ENCODE assay signal across 8 cellular contexts in the genomic region with DNA sequence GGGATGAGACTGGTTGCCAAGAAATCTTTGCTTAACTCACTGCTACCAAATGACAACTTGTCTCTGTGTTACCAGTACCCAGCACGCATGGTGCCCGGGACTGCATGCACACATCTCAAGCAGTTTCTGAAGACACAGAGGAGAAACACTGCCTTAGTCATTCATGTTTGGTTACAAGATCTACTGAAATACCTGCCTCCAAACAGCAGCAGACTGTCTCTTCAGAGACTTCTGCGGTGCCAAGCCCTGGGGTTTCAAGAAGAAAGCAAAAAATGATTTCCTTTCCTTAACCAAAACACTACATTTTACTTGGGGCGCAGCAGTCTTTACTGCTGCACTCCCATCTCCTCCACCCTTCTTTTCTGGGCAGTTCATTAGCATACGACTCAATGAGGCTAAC. TPM values are rescaled to one million over a fixed set of nuclear protein-coding genes. Genes with fewer than 3 reads are reported as not detected.
DNase-seq lines count a peak whose midpoint lies in the region; ATAC-seq and TF ChIP-seq lines count a peak whose summit lies in the region.

No MANE protein-coding gene starts in this region.

- peak; percentile 26 to 61 (median 42) for DNase-seq in CD4-positive, alpha-beta T cell
- DNase-seq in chondrocyte (ENCODE audit: low spot score) (no peak), iPS-NIHi11 (ENCODE audit: low spot score) (no peak), SHP77 treated with DMSO at 0.1 percent for 48 hours (lab: John Stamatoyannopoulos, UW) (no peak), NCI-H510A (lab: John Stamatoyannopoulos, UW) (no peak), DMS153 treated with DMSO at 0.1 percent for 48 hours (lab: John Stamatoyannopoulos, UW; ENCODE audit: unreplicated experiment) (no peak)

- no peak overlapping the region for H3K4me3 ChIP-seq in neutrophil (ENCODE audit: low read depth in 1 of 2, low read length in 1 of 2)

- no peaks in the 10 kb centered on the region for H3K9me3 ChIP-seq in CD4-positive, alpha-beta T cell (ENCODE audit: control insufficient read depth, low read length)
- no peaks in the 10 kb centered on the region for H3K9me3 ChIP-seq in neutrophil

- peak overlapping the region; percentile 89 for H3K27ac Mint-ChIP-seq in CD4-positive, alpha-beta T cell
- peak overlapping the region; percentile 47 for H3K27ac Mint-ChIP-seq in chondrocyte (ENCODE audit: unreplicated experiment)

- POLR2A ChIA-PET in CD4-positive, alpha-beta T cell (lab: Charles Lee): interaction anchor here (4.8 kb wide), 1 partner anchor 26 kb away, joined by 206 read pairs; no protein-coding TSS in a partner anchor

- H3K27ac ChIP-seq in CD4-positive, alpha-beta T cell (ENCODE audit: low read depth, low read length): peak overlapping the region; percentile 75
- H3K27ac ChIP-seq in VCaP (peak overlapping the region; percentile 91), neutrophil (peak overlapping the region; percentile 60)

- H3K4me1 Mint-ChIP-seq in CD4-positive, alpha-beta T cell (ENCODE audit: low read depth): peaks cover 65% of the 10 kb centered on the region
- H3K4me1 Mint-ChIP-seq in chondrocyte (ENCODE audit: low read depth): peaks cover 49% of the 10 kb centered on the region

- no peaks in the 10 kb centered on the region for H3K27me3 ChIP-seq in CD4-positive, alpha-beta T cell (ENCODE audit: control insufficient read depth, insufficient read depth, low read length)
- H3K27me3 ChIP-seq in neutrophil: no peaks in the 10 kb centered on the region

- H3K27me3 Mint-ChIP-seq in CD4-positive, alpha-beta T cell: no peaks in the 10 kb centered on the region
- H3K27me3 Mint-ChIP-seq in chondrocyte (ENCODE audit: low read depth): no peaks in the 10 kb centered on the region

- no peaks in the 10 kb centered on the region for H3K36me3 ChIP-seq in neutrophil

- intact Hi-C loops in CD4-positive, alpha-beta T cell (cut with DNase I, micrococcal nuclease): loop anchor here (1.0 to 5.0 kb wide), 4 partner anchors 12 to 69 kb away; a partner anchor contains a TSS

- ATAC-seq in CD4-positive, alpha-beta T cell (ENCODE audit: poor library complexity): peak; percentile 37

- H3K4me1 ChIP-seq in neutrophil (ENCODE audit: control insufficient read depth in 1 of 2, insufficient read depth in 1 of 2, low read depth in 1 of 2, low read length in 1 of 2): peaks cover 44 to 46% of the 10 kb centered on the region in 2 experiments

- TF ChIP-seq CTCF in CD4-positive, alpha-beta T cell (IDR thresholded peaks at IDR 0.05): no peak
- TF ChIP-seq CTCF in VCaP (conservative IDR thresholded peaks at IDR 0.05) (no peak), chondrocyte (IDR thresholded peaks at IDR 0.05) (no peak), neutrophil (IDR thresholded peaks at IDR 0.05) (no peak)

- H3K4me3 Mint-ChIP-seq in CD4-positive, alpha-beta T cell: peak overlapping the region; percentile 99
- H3K4me3 Mint-ChIP-seq in chondrocyte (ENCODE audit: unreplicated experiment): no peak overlapping the region

- H3K36me3 Mint-ChIP-seq in CD4-positive, alpha-beta T cell (ENCODE audit: low read depth): peaks cover 43% of the 10 kb centered on the region
- H3K36me3 Mint-ChIP-seq in chondrocyte (ENCODE audit: low read depth): peaks cover 6% of the 10 kb centered on the region

- no peaks in the 10 kb centered on the region for H3K9me3 Mint-ChIP-seq in CD4-positive, alpha-beta T cell
- no peaks in the 10 kb centered on the region for H3K9me3 Mint-ChIP-seq in chondrocyte (ENCODE audit: low read depth)

- CTCF ChIA-PET in CD4-positive, alpha-beta T cell (lab: Charles Lee): interaction anchor here (3.1 kb wide), 1 partner anchor 33 kb away, joined by 11 read pairs; no protein-coding TSS in a partner anchor

RNA-seq across cellular contexts. Expression of a gene that starts 4.2 kb away (rescaled TPM):
- total RNA-seq in CD4-positive, alpha-beta T cell: 100 to 1,000 TPM; 262 to 285 TPM
- 83.5 to 135 TPM (median 89.5 TPM) in 3 replicates for total RNA-seq in chondrocyte

RNA-seq across cellular contexts. Expression of a gene that starts 58.7 kb away (rescaled TPM):
- 1 to 10 TPM; 1.1 to 1.3 TPM for total RNA-seq in CD4-positive, alpha-beta T cell
- 63.9 to 69.0 TPM (median 64.4 TPM) in 3 replicates for total RNA-seq in chondrocyte

Comparison
In these comparisons a context has a peak if more than half of its experiments do, and no peak if none do; other contexts are left out.
1. DNase-seq: peak in CD4-positive, alpha-beta T cell (10 of 10); none in chondrocyte (single experiment), iPS-NIHi11 (single experiment), SHP77 treated with DMSO at 0.1 percent for 48 hours (single experiment), NCI-H510A (single experiment) and DMS153 treated with DMSO at 0.1 percent for 48 hours (single experiment).
2. RNA of a gene that starts 58.7 kb away (total RNA-seq): 63.9 to 69.0 TPM in chondrocyte; 1.1 to 1.3 TPM in CD4-positive, alpha-beta T cell; every median in the first group is over 10 times any median in the second.
3. Peak in every context shown above with its lines, with median percentiles within 50 percentile points of each other: H3K27ac ChIP-seq.